Comparison of ENCODE assay signal across 24 cellular contexts in genomic region chr3:128195802-128196201, GRCh38. TPM values are rescaled to one million over a fixed set of nuclear protein-coding genes. Genes with fewer than 3 reads are reported as not detected.
A peak's percentile ranks its signal among the peaks of the same experiment; 100 is the strongest.
DNase-seq lines count a peak whose midpoint lies in the region; ATAC-seq, FAIRE-seq and TF ChIP-seq lines count a peak whose summit lies in the region.
"Had no signal": no experiment of that assay in that cellular context is flagged by ENCODE, and none has a peak within 500 bp of the region (broad histone marks: within the 10 kb centered on the region; RNA-seq: fewer than 3 reads in every experiment).

No MANE protein-coding gene starts in this region.

- peak overlapping the region; percentile 43; the same call in 1 of the 2 replicates for H3K27ac ChIP-seq in HUES6 (ENCODE audit: low read depth, low read length)
- no peak overlapping the region for H3K27ac ChIP-seq in GM12878 (ENCODE audit: control insufficient read depth, insufficient read depth)
- peak overlapping the region; percentile 47 for H3K27ac ChIP-seq in right cardiac atrium (ENCODE audit: low read length)
- H3K27ac ChIP-seq in sigmoid colon: peak overlapping the region; percentile 32 to 68 (median 50)
- H3K27ac ChIP-seq: colonic mucosa, ovary, testis had no signal

- no peak overlapping the region for H2AFZ ChIP-seq in GM12878 (ENCODE audit: control insufficient read depth, low read depth, low read length)

- CTCF ChIA-PET in GM12878 (lab: Yijun Ruan, JAX): no interaction called here

- in situ Hi-C loops in GM12878 (cut with MboI): no loop called here

- no peak overlapping the region for H3K4me3 Mint-ChIP-seq in activated CD4-positive, alpha-beta T cell treated with anti-CD3 and anti-CD28 coated beads, Interleukin-2, amount 10 ng/mL, durations not matched to agents 24 days and 14 days
- H3K4me3 Mint-ChIP-seq: activated naive CD8-positive, alpha-beta T cell treated with anti-CD3 and anti-CD28 coated beads, Interleukin-2, amount 10 ng/mL, durations not matched to agents 7 days and 5 days; activated T-helper 17 cell treated with anti-CD3 and anti-CD28 coated beads, Interleukin-2, amount 50 U/mL, for 72 hours; CD4-positive, CD25-positive, alpha-beta regulatory T cell; stimulated activated memory B cell treated with anti-CD40 and anti-IgM and Interleukin-4, amounts not matched to agents 10 μg/mL and 1 μg/mL and 100 μg/mL, for 72 hours had no signal

- TF ChIP-seq POLR2A in GM12878 (IDR thresholded peaks at IDR 0.05; ENCODE audit: low read depth, low read length) (no peak), sigmoid colon (IDR thresholded peaks at IDR 0.05) (no peak)

- H3K9me3 ChIP-seq in HUES6 (ENCODE audit: control insufficient read depth, insufficient read depth, low read depth, low read length) (no peaks in the 10 kb centered on the region), GM12878 (replicated peaks; ENCODE audit: control insufficient read depth, insufficient read depth, low read length) (no peaks in the 10 kb centered on the region), right cardiac atrium (ENCODE audit: control insufficient read depth, low read length) (no peaks in the 10 kb centered on the region), sigmoid colon (no peaks in the 10 kb centered on the region)
- H3K9me3 ChIP-seq: body of pancreas, colonic mucosa, heart right ventricle, ovary, testis had no signal

- TF ChIP-seq RAD21 in GM12878 (IDR thresholded peaks at IDR 0.05; ENCODE audit: insufficient read depth, low read depth, low read length): no peak

- no TSS peak for BruUV-seq in GM12878 (replicated peaks; lab: Mats Ljungman, UMichigan)

- TF ChIP-seq CTCF in GM12878 (IDR thresholded peaks at IDR 0.05 in 2 of 3, conservative IDR thresholded peaks at IDR 0.05 in 1 of 3; ENCODE audit: control insufficient read depth in 2 of 3, extremely low read depth in 1 of 3, insufficient read depth in 1 of 3, low read depth in 3 of 3, low read length in 3 of 3) (no peak), sigmoid colon (IDR thresholded peaks at IDR 0.05) (no peak)

- TF ChIP-seq EP300 in GM12878 (IDR thresholded peaks at IDR 0.05; ENCODE audit: borderline replicate concordance in 1 of 2, control insufficient read depth in 1 of 2, low read depth in 2 of 2, low read length in 2 of 2) (no peak), sigmoid colon (IDR thresholded peaks at IDR 0.05) (no peak)

- H3K79me2 ChIP-seq in GM12878 (ENCODE audit: control insufficient read depth, insufficient read depth, low read length): no peaks in the 10 kb centered on the region

- DNase-seq in GM12878 (ENCODE audit: low read depth, low spot score): no peak
- peak in 1 of 3 donors; percentile 61 for DNase-seq in right cardiac atrium
- DNase-seq in sigmoid colon: no peak
- DNase-seq in activated CD4-positive, alpha-beta T cell treated with anti-CD3 and anti-CD28 coated beads, Interleukin-2, amount 10 ng/mL, durations not matched to agents 24 days and 14 days: no peak
- DNase-seq: activated CD4-positive, alpha-beta T cell treated with anti-CD3 and anti-CD28 coated beads for 4 hours; activated naive CD8-positive, alpha-beta T cell treated with anti-CD3 and anti-CD28 coated beads, Interleukin-2, amount 10 ng/mL, durations not matched to agents 7 days and 5 days; body of pancreas; CD4-positive, CD25-positive, alpha-beta regulatory T cell; colonic mucosa; DMS153; heart right ventricle; KBM-7; NCI-H2029 treated with DMSO at 0.1 percent for 48 hours; NCI-H524; ovary; SW 1271; testis had no signal

- no peaks in the 10 kb centered on the region for H3K27me3 Mint-ChIP-seq in activated CD4-positive, alpha-beta T cell treated with anti-CD3 and anti-CD28 coated beads, Interleukin-2, amount 10 ng/mL, durations not matched to agents 24 days and 14 days
- H3K27me3 Mint-ChIP-seq: activated naive CD8-positive, alpha-beta T cell treated with anti-CD3 and anti-CD28 coated beads, Interleukin-2, amount 10 ng/mL, durations not matched to agents 7 days and 5 days; activated T-helper 17 cell treated with anti-CD3 and anti-CD28 coated beads, Interleukin-2, amount 50 U/mL, for 72 hours; CD4-positive, CD25-positive, alpha-beta regulatory T cell; stimulated activated memory B cell treated with anti-CD40 and anti-IgM and Interleukin-4, amounts not matched to agents 10 μg/mL and 1 μg/mL and 100 μg/mL, for 72 hours had no signal

- H3K9ac ChIP-seq in HUES6 (ENCODE audit: low read length) (no peak overlapping the region), GM12878 (ENCODE audit: control insufficient read depth, insufficient read depth, low read length) (no peak overlapping the region)

- intact Hi-C loops in GM12878 (cut with micrococcal nuclease; ENCODE audit: unreplicated experiment): no loop called here
- intact Hi-C loops in right cardiac atrium (cut with DNase I): no loop called here
- intact Hi-C loops in sigmoid colon (cut with DNase I): no loop called here
- intact Hi-C loops in activated CD4-positive, alpha-beta T cell treated with anti-CD3 and anti-CD28 coated beads, Interleukin-2, amount 10 ng/mL, durations not matched to agents 24 days and 14 days (cut with micrococcal nuclease): no loop called here

- H3K4me3 ChIP-seq in HUES6 (ENCODE audit: low read depth, low read length) (no peak overlapping the region), GM12878 (no peak overlapping the region), right cardiac atrium (ENCODE audit: low read length) (no peak overlapping the region), sigmoid colon (no peak overlapping the region)
- H3K4me3 ChIP-seq: body of pancreas, colonic mucosa, heart right ventricle, ovary, testis had no signal

- H3K4me2 ChIP-seq in GM12878 (ENCODE audit: control insufficient read depth, insufficient read depth): no peak overlapping the region

- peaks cover 37% of the 10 kb centered on the region for H3K4me1 ChIP-seq in HUES6 (ENCODE audit: control insufficient read depth, insufficient read depth, low read length)
- no peaks in the 10 kb centered on the region for H3K4me1 ChIP-seq in GM12878 (ENCODE audit: control insufficient read depth, insufficient read depth, low read length)
- H3K4me1 ChIP-seq in right cardiac atrium (ENCODE audit: control insufficient read depth, insufficient read depth, low read length): peaks cover 4% of the 10 kb centered on the region
- peaks cover 0 to 52% (median 30%) of the 10 kb centered on the region in 4 donors for H3K4me1 ChIP-seq in sigmoid colon
- H3K4me1 ChIP-seq: colonic mucosa had no signal

- POLR2A ChIA-PET in GM12878 (lab: Charles Lee): no interaction called here

- WGBS in GM12878 (ENCODE audit: insufficient coverage, insufficient replicate concordance, low lambda C conversion rate, missing lambda C conversion rate): 91% methylated on average over 6 of the region's 6 CpGs
- 45% methylated on average over 6 of the region's 6 CpGs for WGBS in right cardiac atrium
- WGBS in sigmoid colon, 2 donors: 82 to 89% methylated on average over 6 of the region's 6 CpGs

- no peaks in the 10 kb centered on the region for H4K20me1 ChIP-seq in GM12878 (ENCODE audit: control insufficient read depth, insufficient read depth)

- no peak overlapping the region for H3K27ac Mint-ChIP-seq in activated CD4-positive, alpha-beta T cell treated with anti-CD3 and anti-CD28 coated beads, Interleukin-2, amount 10 ng/mL, durations not matched to agents 24 days and 14 days
- H3K27ac Mint-ChIP-seq: activated naive CD8-positive, alpha-beta T cell treated with anti-CD3 and anti-CD28 coated beads, Interleukin-2, amount 10 ng/mL, durations not matched to agents 7 days and 5 days; activated T-helper 17 cell treated with anti-CD3 and anti-CD28 coated beads, Interleukin-2, amount 50 U/mL, for 72 hours; CD4-positive, CD25-positive, alpha-beta regulatory T cell; stimulated activated memory B cell treated with anti-CD40 and anti-IgM and Interleukin-4, amounts not matched to agents 10 μg/mL and 1 μg/mL and 100 μg/mL, for 72 hours had no signal

- H3K36me3 Mint-ChIP-seq in activated CD4-positive, alpha-beta T cell treated with anti-CD3 and anti-CD28 coated beads, Interleukin-2, amount 10 ng/mL, durations not matched to agents 24 days and 14 days (ENCODE audit: low read depth): no peaks in the 10 kb centered on the region

- peaks cover 5% of the 10 kb centered on the region for H3K4me1 Mint-ChIP-seq in activated CD4-positive, alpha-beta T cell treated with anti-CD3 and anti-CD28 coated beads, Interleukin-2, amount 10 ng/mL, durations not matched to agents 24 days and 14 days
- H3K4me1 Mint-ChIP-seq: stimulated activated memory B cell treated with anti-CD40 and anti-IgM and Interleukin-4, amounts not matched to agents 10 μg/mL and 1 μg/mL and 100 μg/mL, for 72 hours had no signal

- H3K9me3 Mint-ChIP-seq in activated CD4-positive, alpha-beta T cell treated with anti-CD3 and anti-CD28 coated beads, Interleukin-2, amount 10 ng/mL, durations not matched to agents 24 days and 14 days: no peaks in the 10 kb centered on the region
- H3K9me3 Mint-ChIP-seq: activated naive CD8-positive, alpha-beta T cell treated with anti-CD3 and anti-CD28 coated beads, Interleukin-2, amount 10 ng/mL, durations not matched to agents 7 days and 5 days; activated T-helper 17 cell treated with anti-CD3 and anti-CD28 coated beads, Interleukin-2, amount 50 U/mL, for 72 hours; CD4-positive, CD25-positive, alpha-beta regulatory T cell; stimulated activated memory B cell treated with anti-CD40 and anti-IgM and Interleukin-4, amounts not matched to agents 10 μg/mL and 1 μg/mL and 100 μg/mL, for 72 hours had no signal

- SMC1A ChIA-PET in GM12878 (lab: Charles Lee; ENCODE audit: uncharacterized antibody, unreplicated experiment): no interaction called here

- H3K36me3 ChIP-seq in HUES6 (ENCODE audit: control insufficient read depth, insufficient read depth, low read length) (no peaks in the 10 kb centered on the region), GM12878 (ENCODE audit: control insufficient read depth in 2 of 2, insufficient read depth in 2 of 2, low read length in 1 of 2) (no peaks in the 10 kb centered on the region; a peak in 1 of 4 replicates), sigmoid colon (no peaks in the 10 kb centered on the region)
- H3K36me3 ChIP-seq: colonic mucosa, heart right ventricle, ovary had no signal

- H3K27me3 ChIP-seq in HUES6 (ENCODE audit: control insufficient read depth, insufficient read depth, low read length) (no peaks in the 10 kb centered on the region), GM12878 (replicated peaks in 1 of 2; ENCODE audit: control insufficient read depth in 2 of 2, insufficient read depth in 2 of 2, low read length in 1 of 2) (no peaks in the 10 kb centered on the region), right cardiac atrium (ENCODE audit: control insufficient read depth, insufficient read depth) (no peaks in the 10 kb centered on the region), sigmoid colon (no peaks in the 10 kb centered on the region)
- H3K27me3 ChIP-seq: body of pancreas, colonic mucosa, heart right ventricle, ovary, testis had no signal

- ATAC-seq in GM12878: no peak
- peak; percentile 31 to 45 for ATAC-seq in right cardiac atrium
- no peak for ATAC-seq in HG02870 (IDR thresholded peaks at IDR 0.05; ENCODE audit: unreplicated experiment)
- ATAC-seq in HG02588 (IDR thresholded peaks at IDR 0.05; ENCODE audit: unreplicated experiment): no peak
- ATAC-seq in GM18511 (IDR thresholded peaks at IDR 0.05; ENCODE audit: unreplicated experiment): no peak
- ATAC-seq: activated T-helper 17 cell treated with anti-CD3 and anti-CD28 coated beads, Interleukin-2, amount 50 U/mL, for 72 hours; body of pancreas; stimulated activated memory B cell treated with anti-CD40 and anti-IgM and Interleukin-4, amounts not matched to agents 10 μg/mL and 1 μg/mL and 100 μg/mL, for 72 hours had no signal

- RAD21 ChIA-PET in GM12878 (lab: Charles Lee; ENCODE audit: unreplicated experiment): no interaction called here

- no peak for FAIRE-seq in GM12878 (lab: Jason Lieb, UNC)
- FAIRE-seq: TTC549 had no signal

RNA-seq across cellular contexts. Expression of gene EEFSEC, which starts 42.5 kb away (rescaled TPM):
- 14.5 and 16.1 TPM in 2 replicates for total RNA-seq in GM12878 (2013; cell fraction: nucleolus; rRNA removed)
- total RNA-seq in GM12878 (2014; rRNA removed) (11.8 and 18.5 TPM in 2 replicates), GM12878 (2014; rRNA removed; fragmentation: Illumina TruSeq; extraction: Trizol) (5.1 TPM in 2 replicates), GM12878 (2021) (21.9 and 22.5 TPM in 2 replicates), right cardiac atrium (10 to 100 TPM; 14.7 to 17.6 (median 16.2) TPM), sigmoid colon (10 to 100 TPM in 3 of 4 donors, 1 to 10 TPM in 1; 8.6 to 16.1 (median 12.9) TPM)
- 7.6 TPM for polyA plus RNA-seq in GM12878 (2011; ENCODE audit: low read depth)
- polyA plus RNA-seq in GM12878 (2011; rRNA removed) (4.0 and 13.6 TPM in 2 replicates), GM12878 (2014; fragmentation: Illumina TruSeq; extraction: Trizol) (5.3 and 10.4 TPM in 2 replicates), GM12878 (2014; fragmentation: Nextera tagmentation; extraction: Ambion mirVana) (1 to 10 TPM in 1 of 2 experiments, under 1 TPM in 1; 0.29 to 1.4 TPM), GM12878 (2014; rRNA removed) (21.2 and 27.7 TPM in 2 replicates), GM12878 (2016; fragmentation: Nextera tagmentation; extraction: Ambion mirVana) (10 to 100 TPM; 28.6 to 29.1 TPM), right cardiac atrium (15.0 TPM), sigmoid colon (10 to 100 TPM in 1 of 3 donors, 1 to 10 TPM in 2; 5.3 to 12.5 (median 9.0) TPM)
- polyA plus RNA-seq in GM12878 (2011; cell fraction: cytosol; rRNA removed): 11.7 and 15.7 TPM in 2 replicates
- polyA plus RNA-seq in GM12878 (2011; cell fraction: nucleus; rRNA removed): 18.6 and 22.1 TPM in 2 replicates
- polyA plus RNA-seq in GM12878 (2012): 14.3 and 14.6 TPM in 2 replicates
- polyA minus RNA-seq in GM12878 (2011; rRNA and poly(A)+ RNA removed): 11.6 and 15.9 TPM in 2 replicates
- 6.1 and 8.0 TPM in 2 replicates for polyA minus RNA-seq in GM12878 (2011; cell fraction: cytosol; rRNA and poly(A)+ RNA removed)
- 19.1 and 28.5 TPM in 2 replicates for polyA minus RNA-seq in GM12878 (2011; cell fraction: nucleus; rRNA and poly(A)+ RNA removed)
- 19.2 and 21.3 TPM in 2 replicates for total RNA-seq in activated CD4-positive, alpha-beta T cell treated with anti-CD3 and anti-CD28 coated beads, Interleukin-2, amount 10 ng/mL, durations not matched to agents 24 days and 14 days

Comparison
In these comparisons a context has a peak if more than half of its experiments do, and no peak if none do; other contexts are left out.
1. ATAC-seq: peak in right cardiac atrium (2 of 2); none in GM12878 (single experiment), HG02870 (single experiment), HG02588 (single experiment) and GM18511 (single experiment).